Comparison of ENCODE assay signal across 11 cellular contexts in the genomic region with DNA sequence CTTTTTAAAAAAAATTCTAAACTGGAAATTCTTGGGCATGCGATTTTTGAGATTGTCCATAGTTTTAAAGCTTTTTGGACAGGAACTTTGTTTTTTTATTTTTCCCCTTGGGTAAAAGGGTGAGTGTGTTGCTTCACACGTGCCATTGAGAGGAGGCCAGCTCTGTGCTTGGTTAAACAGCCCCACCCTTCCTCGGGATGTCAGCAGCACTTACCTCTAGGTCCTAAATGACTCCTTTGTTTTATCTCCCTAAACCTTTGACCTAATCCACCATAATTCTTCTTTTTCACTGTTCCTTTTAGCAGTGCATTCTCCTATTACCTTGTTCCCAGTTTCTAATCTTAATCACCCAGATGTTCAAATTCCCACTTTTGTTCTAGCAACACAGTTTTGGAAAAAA.
A peak's percentile ranks its signal among the peaks of the same experiment; 100 is the strongest.
DNase-seq lines count a peak whose midpoint lies in the region; ATAC-seq and TF ChIP-seq lines count a peak whose summit lies in the region.
"Had no signal": no experiment of that assay in that cellular context is flagged by ENCODE, and none has a peak within 500 bp of the region (broad histone marks: within the 10 kb centered on the region; RNA-seq: fewer than 3 reads in every experiment).

No MANE protein-coding gene starts in this region.

- H3K4me3 ChIP-seq in gastroesophageal sphincter (no peak overlapping the region), sigmoid colon (no peak overlapping the region)

- ATAC-seq in gastroesophageal sphincter, result peak; percentile 65
- ATAC-seq: activated CD4-positive, CD25-positive, alpha-beta regulatory T cell treated with anti-CD3 and anti-CD28 coated beads, Interleukin-2, amount 50 U/mL, for 24 hours; T-cell had no signal

- H3K9me3 ChIP-seq in gastroesophageal sphincter, result no peaks in the 10 kb centered on the region
- H3K9me3 ChIP-seq in sigmoid colon, result no peaks in the 10 kb centered on the region

- peak; percentile 38 for DNase-seq in Daoy (ENCODE audit: low read depth)
- DNase-seq in NCI-H69 (lab: John Stamatoyannopoulos, UW), result peak; percentile 13
- DNase-seq in sigmoid colon, result peak; percentile 60
- no peak for DNase-seq in SIG-M5 (lab: John Stamatoyannopoulos, UW)
- no peak for DNase-seq in cortex of kidney (lab: John Stamatoyannopoulos, UW)
- DNase-seq in DMS 273 treated with DMSO at 0.1 percent for 48 hours (lab: John Stamatoyannopoulos, UW), result no peak
- DNase-seq in D341Med (ENCODE audit: low spot score), result no peak
- DNase-seq: NCI-H1092 treated with DMSO at 0.1 percent for 48 hours, T-cell had no signal

- WGBS in gastroesophageal sphincter (ENCODE audit: low coverage in 1 of 2), 2 donors, result 16 to 83% methylated on average over 1 to 3 of the region's 3 CpGs
- WGBS in sigmoid colon, 2 donors, result 14 to 54% methylated on average over 3 of the region's 3 CpGs

- TF ChIP-seq CTCF in gastroesophageal sphincter (IDR thresholded peaks at IDR 0.05) (no peak), sigmoid colon (IDR thresholded peaks at IDR 0.05) (no peak)

- H3K36me3 ChIP-seq in gastroesophageal sphincter (no peaks in the 10 kb centered on the region), sigmoid colon (no peaks in the 10 kb centered on the region)

- H3K4me1 ChIP-seq in gastroesophageal sphincter, result no peaks in the 10 kb centered on the region
- no peaks in the 10 kb centered on the region for H3K4me1 ChIP-seq in sigmoid colon

- H3K27me3 ChIP-seq in gastroesophageal sphincter (no peaks in the 10 kb centered on the region), sigmoid colon (no peaks in the 10 kb centered on the region)

- no peak for TF ChIP-seq POLR2A in gastroesophageal sphincter (IDR thresholded peaks at IDR 0.05)
- TF ChIP-seq POLR2A in sigmoid colon (IDR thresholded peaks at IDR 0.05), result no peak

- TF ChIP-seq EP300 in gastroesophageal sphincter (IDR thresholded peaks at IDR 0.05) (no peak), sigmoid colon (IDR thresholded peaks at IDR 0.05) (no peak)

- intact Hi-C loops in sigmoid colon (cut with DNase I), result no loop called here

- no peak overlapping the region for H3K27ac ChIP-seq in gastroesophageal sphincter
- no peak overlapping the region for H3K27ac ChIP-seq in sigmoid colon

Comparison
In these comparisons a context has a peak if more than half of its experiments do, and no peak if none do; other contexts are left out.
1. DNase-seq: peak in Daoy (single experiment), NCI-H69 (single experiment) and sigmoid colon (single experiment); none in SIG-M5 (single experiment), cortex of kidney (single experiment), DMS 273 treated with DMSO at 0.1 percent for 48 hours (single experiment) and D341Med (single experiment).